Comparison of ENCODE assay signal across 13 cellular contexts in genomic region chr22:37281646-37282384, GRCh38. TPM values are rescaled to one million over a fixed set of nuclear protein-coding genes. Genes with fewer than 3 reads are reported as not detected.
DNase-seq lines count a peak whose midpoint lies in the region; ATAC-seq and TF ChIP-seq lines count a peak whose summit lies in the region.
"Had no signal": no experiment of that assay in that cellular context is flagged by ENCODE, and none has a peak within 500 bp of the region (broad histone marks: within the 10 kb centered on the region; RNA-seq: fewer than 3 reads in every experiment).

No MANE protein-coding gene starts in this region.

- peak overlapping the region; percentile 100 for H3K27ac Mint-ChIP-seq in T-helper 17 cell

- H3K36me3 Mint-ChIP-seq in T-helper 17 cell (ENCODE audit: low read depth), result peaks cover 12% of the 10 kb centered on the region

- H3K4me1 ChIP-seq in left ventricle myocardium inferior (peaks cover 11% of the 10 kb centered on the region), right cardiac atrium (ENCODE audit: control insufficient read depth, insufficient read depth, low read length) (peaks cover 3% of the 10 kb centered on the region), esophagus squamous epithelium (peaks cover 0 to 8% (median 7%) of the 10 kb centered on the region in 3 donors), tibial artery (no peaks in the 10 kb centered on the region)
- H3K4me1 ChIP-seq: SJCRH30 had no signal

- no peaks in the 10 kb centered on the region for H3K27me3 Mint-ChIP-seq in T-helper 17 cell

- ATAC-seq in right cardiac atrium, result no peak
- ATAC-seq in T-helper 17 cell, result peak; percentile 1
- no peak for ATAC-seq in HG03135 (IDR thresholded peaks at IDR 0.05; ENCODE audit: unreplicated experiment)

- 79% methylated on average over 12 of the region's 12 CpGs for whole genome bisulfite sequencing in right cardiac atrium
- WGBS in esophagus squamous epithelium, 2 donors, result 49 to 72% methylated on average over 11 to 12 of the region's 12 CpGs

- peak overlapping the region; percentile 55 for H3K27ac ChIP-seq in left ventricle myocardium inferior (replicated peaks)
- H3K27ac ChIP-seq in right cardiac atrium (ENCODE audit: low read length), result no peak overlapping the region
- H3K27ac ChIP-seq in esophagus squamous epithelium, result peak overlapping the region in 3 of 4 donors; percentile 44 to 84 (median 78)
- H3K27ac ChIP-seq in tibial artery, result no peak overlapping the region
- H3K27ac ChIP-seq: hepatocyte, SJCRH30 had no signal

- no peak for TF ChIP-seq POLR2A in esophagus squamous epithelium (IDR thresholded peaks at IDR 0.05)

- intact Hi-C loops in left ventricle myocardium inferior (cut with micrococcal nuclease), result no loop called here
- intact Hi-C loops in right cardiac atrium (cut with DNase I), result no loop called here
- intact Hi-C loops in esophagus squamous epithelium (cut with DNase I), result no loop called here
- intact Hi-C loops in tibial artery (cut with DNase I; ENCODE audit: low total_unique reads), result no loop called here

- peaks cover 92% of the 10 kb centered on the region for H3K27me3 ChIP-seq in left ventricle myocardium inferior (ENCODE audit: low read depth)
- H3K27me3 ChIP-seq in right cardiac atrium (ENCODE audit: control insufficient read depth, insufficient read depth), result no peaks in the 10 kb centered on the region
- peaks cover 0 to 75% (median 0%) of the 10 kb centered on the region in 4 donors for H3K27me3 ChIP-seq in esophagus squamous epithelium
- peaks cover 0 to 77% of the 10 kb centered on the region in 2 donors for H3K27me3 ChIP-seq in tibial artery
- H3K27me3 ChIP-seq: SJCRH30 had no signal

- H3K4me1 Mint-ChIP-seq in T-helper 17 cell, result peaks cover 42% of the 10 kb centered on the region

- DNase-seq in left ventricle myocardium inferior, result no peak
- DNase-seq in right cardiac atrium, result no peak
- no peak for DNase-seq in T-helper 17 cell
- DNase-seq in esophagus squamous epithelium (lab: John Stamatoyannopoulos, UW), result no peak
- no peak for DNase-seq in tibial artery
- no peak for DNase-seq in COLO668 (lab: John Stamatoyannopoulos, UW; ENCODE audit: unreplicated experiment)
- no peak for DNase-seq in UCSD-AML1 (lab: John Stamatoyannopoulos, UW; ENCODE audit: unreplicated experiment)
- DNase-seq: GOT3, NCI-H2029, SJCRH30 had no signal

- no peak for TF ChIP-seq CTCF in left ventricle myocardium inferior (IDR thresholded peaks at IDR 0.05; ENCODE audit: borderline replicate concordance)
- no peak for TF ChIP-seq CTCF in esophagus squamous epithelium (IDR thresholded peaks at IDR 0.05)
- TF ChIP-seq CTCF in tibial artery (IDR thresholded peaks at IDR 0.05), result no peak

- H3K36me3 ChIP-seq in left ventricle myocardium inferior (no peaks in the 10 kb centered on the region), esophagus squamous epithelium (no peaks in the 10 kb centered on the region), tibial artery (no peaks in the 10 kb centered on the region)
- H3K36me3 ChIP-seq: SJCRH30 had no signal

- H3K9me3 ChIP-seq in left ventricle myocardium inferior (replicated peaks), result no peaks in the 10 kb centered on the region
- no peaks in the 10 kb centered on the region for H3K9me3 ChIP-seq in right cardiac atrium (ENCODE audit: control insufficient read depth, low read length)
- no peaks in the 10 kb centered on the region for H3K9me3 ChIP-seq in T-helper 17 cell (ENCODE audit: control insufficient read depth, low read length, poor library complexity, severe bottlenecking)
- H3K9me3 ChIP-seq in esophagus squamous epithelium, result no peaks in the 10 kb centered on the region
- no peaks in the 10 kb centered on the region for H3K9me3 ChIP-seq in tibial artery
- H3K9me3 ChIP-seq: SJCRH30 had no signal

- H3K4me3 Mint-ChIP-seq in T-helper 17 cell, result peak overlapping the region; percentile 99
- H3K4me3 Mint-ChIP-seq: neural crest cell had no signal

- H3K4me3 ChIP-seq in left ventricle myocardium inferior, result no peak overlapping the region
- no peak overlapping the region for H3K4me3 ChIP-seq in right cardiac atrium (ENCODE audit: low read length)
- peak overlapping the region in 2 of 4 donors; percentile 44 to 63 for H3K4me3 ChIP-seq in esophagus squamous epithelium
- peak overlapping the region; percentile 29 to 35 for H3K4me3 ChIP-seq in tibial artery
- H3K4me3 ChIP-seq: hepatocyte, SJCRH30 had no signal

RNA-seq across cellular contexts. Expression of gene CYTH4, which starts 0.5 kb away (rescaled TPM):
- 4.8 TPM for total RNA-seq in left ventricle myocardium inferior
- 1 to 10 TPM; 5.1 to 7.0 (median 5.9) TPM for total RNA-seq in right cardiac atrium
- polyA plus RNA-seq in right cardiac atrium, result 2.6 TPM
- total RNA-seq in T-helper 17 cell, result 10 to 100 TPM; 89.5 to 98.7 TPM
- total RNA-seq in esophagus squamous epithelium, result 10 to 100 TPM in 1 of 4 donors, 1 to 10 TPM in 3; 1.9 to 10.3 (median 3.4) TPM
- total RNA-seq: neural crest cell, SJCRH30 had no signal

RNA-seq across cellular contexts. Expression of gene RAC2, which starts 37.7 kb away (rescaled TPM):
- total RNA-seq in left ventricle myocardium inferior, result 1.8 TPM
- 1 to 10 TPM; 3.6 to 8.6 (median 5.7) TPM for total RNA-seq in right cardiac atrium
- polyA plus RNA-seq in right cardiac atrium, result 1.8 TPM
- 100 to 1,000 TPM; 297 to 478 TPM for total RNA-seq in T-helper 17 cell
- total RNA-seq in esophagus squamous epithelium, result 10 to 100 TPM; 17.3 to 27.1 (median 19.6) TPM
- total RNA-seq: SJCRH30 had no signal

Comparison
In these comparisons a context has a peak if more than half of its experiments do, and no peak if none do; other contexts are left out.
1. H3K27ac ChIP-seq: peak in left ventricle myocardium inferior (single experiment) and esophagus squamous epithelium (3 of 4); none in right cardiac atrium (single experiment) and tibial artery (0 of 2).
2. H3K4me3 ChIP-seq: peak in tibial artery (2 of 2); none in left ventricle myocardium inferior (single experiment) and right cardiac atrium (single experiment).
3. RNA of gene CYTH4, which starts 0.5 kb away (total RNA-seq): 89.5 to 98.7 TPM in T-helper 17 cell; 5.1 to 7.0 TPM in right cardiac atrium, 4.8 TPM in left ventricle myocardium inferior (single experiment) and 1.9 to 10.3 TPM in esophagus squamous epithelium; every median in the first group is over 4 times any median in the second.
4. RNA of gene RAC2, which starts 37.7 kb away (total RNA-seq): 297 to 478 TPM in T-helper 17 cell; 17.3 to 27.1 TPM in esophagus squamous epithelium, 3.6 to 8.6 TPM in right cardiac atrium and 1.8 TPM in left ventricle myocardium inferior (single experiment); every median in the first group is over 10 times any median in the second.